In the genomic region with DNA sequence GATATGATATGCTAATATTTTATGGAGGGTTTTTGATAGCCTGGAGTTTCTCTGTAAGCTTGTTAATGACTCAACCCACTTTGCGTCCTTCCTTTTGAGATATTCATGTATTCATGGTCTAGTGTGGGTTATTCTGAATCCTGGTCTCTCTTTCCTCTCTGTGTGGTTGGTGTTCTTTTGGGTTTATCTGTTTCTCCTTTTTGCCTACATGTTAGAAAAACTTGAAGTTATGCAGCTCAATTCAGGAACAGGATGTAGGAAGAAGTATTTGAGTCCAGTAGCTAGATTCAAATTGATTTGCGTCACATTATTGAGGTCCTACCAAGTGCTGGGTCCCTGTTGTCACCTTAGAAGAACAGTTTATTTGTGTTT, we compare ENCODE assay signal across 10 cellular contexts. TPM values are rescaled to one million over a fixed set of nuclear protein-coding genes. Genes with fewer than 3 reads are reported as not detected.
A peak's percentile ranks its signal among the peaks of the same experiment; 100 is the strongest.
DNase-seq lines count a peak whose midpoint lies in the region; ATAC-seq, FAIRE-seq and TF ChIP-seq lines count a peak whose summit lies in the region.
"Had no signal": no experiment of that assay in that cellular context is flagged by ENCODE, and none has a peak within 500 bp of the region (broad histone marks: within the 10 kb centered on the region; RNA-seq: fewer than 3 reads in every experiment).

No MANE protein-coding gene starts in this region.

- no peaks in the 10 kb centered on the region for H3K9me3 Mint-ChIP-seq in CD4-positive, alpha-beta memory T cell
- peaks cover 23% of the 10 kb centered on the region for H3K9me3 Mint-ChIP-seq in nephron progenitor cell

- TF ChIP-seq EP300 in GM12878 (IDR thresholded peaks at IDR 0.05; ENCODE audit: borderline replicate concordance in 1 of 2, control insufficient read depth in 1 of 2, low read depth in 2 of 2, low read length in 2 of 2): no peak

- no peak for FAIRE-seq in GM12878 (lab: Jason Lieb, UNC)
- FAIRE-seq in urothelium cell line (lab: Jason Lieb, UNC): no peak

- TF ChIP-seq POLR2A in GM12878 (IDR thresholded peaks at IDR 0.05; ENCODE audit: low read depth, low read length) (no peak), GM18505 (IDR thresholded peaks at IDR 0.05; ENCODE audit: borderline replicate concordance, extremely low read depth, insufficient read depth, insufficient read length) (no peak)

- no peaks in the 10 kb centered on the region for H3K36me3 ChIP-seq in CD4-positive, alpha-beta memory T cell (ENCODE audit: insufficient read depth, low read length)
- no peaks in the 10 kb centered on the region for H3K36me3 ChIP-seq in GM12878 (ENCODE audit: control insufficient read depth in 2 of 2, insufficient read depth in 2 of 2, low read length in 1 of 2)
- H3K36me3 ChIP-seq: WERI-Rb-1 had no signal

- ATAC-seq in GM12878: no peak
- no peak for ATAC-seq in GM18505 (IDR thresholded peaks at IDR 0.05; ENCODE audit: unreplicated experiment)
- ATAC-seq in HG02798 (IDR thresholded peaks at IDR 0.05; ENCODE audit: poor library complexity, unreplicated experiment): no peak

- H3K4me1 Mint-ChIP-seq in CD4-positive, alpha-beta memory T cell: peaks cover 67 to 100% (median 90%) of the 10 kb centered on the region in 4 donors
- H3K4me1 Mint-ChIP-seq in nephron progenitor cell: peaks cover 52% of the 10 kb centered on the region

- no peak overlapping the region for H3K9ac ChIP-seq in GM12878 (ENCODE audit: control insufficient read depth, insufficient read depth, low read length)

- 41% methylated on average over 2 of the region's 2 CpGs for WGBS in GM12878 (ENCODE audit: insufficient coverage, insufficient replicate concordance, low lambda C conversion rate, missing lambda C conversion rate)

- TF ChIP-seq RAD21 in GM12878 (IDR thresholded peaks at IDR 0.05; ENCODE audit: insufficient read depth, low read depth, low read length): no peak

- no peaks in the 10 kb centered on the region for H3K9me3 ChIP-seq in CD4-positive, alpha-beta memory T cell (ENCODE audit: control insufficient read depth in 1 of 2, low read length in 2 of 2)
- no peaks in the 10 kb centered on the region; the same call in 2 of the 3 replicates for H3K9me3 ChIP-seq in GM12878 (replicated peaks; ENCODE audit: control insufficient read depth, insufficient read depth, low read length)

- no peak overlapping the region for H2AFZ ChIP-seq in GM12878 (ENCODE audit: control insufficient read depth, low read depth, low read length)

- H3K27me3 ChIP-seq in CD4-positive, alpha-beta memory T cell (ENCODE audit: insufficient read depth, low read length): no peaks in the 10 kb centered on the region
- no peaks in the 10 kb centered on the region for H3K27me3 ChIP-seq in GM12878 (replicated peaks in 1 of 2; ENCODE audit: control insufficient read depth in 2 of 2, insufficient read depth in 2 of 2, low read length in 1 of 2)

- RAD21 ChIA-PET in GM12878 (lab: Charles Lee; ENCODE audit: unreplicated experiment): interaction anchor here (0.6 to 13.1 kb wide), 12 partner anchors 9 to 78 kb away, joined by 3 to 187 read pairs (median 4); no protein-coding TSS in a partner anchor

- no peak for DNase-seq in CD4-positive, alpha-beta memory T cell
- DNase-seq in KG1 (lab: John Stamatoyannopoulos, UW) (peak; percentile 80), GM12878 (ENCODE audit: low read depth, low spot score) (no peak), nephron progenitor cell (no peak), urothelium cell line (ENCODE audit: low spot score) (no peak), H4 (ENCODE audit: low spot score) (no peak)
- DNase-seq: effector CD4-positive, alpha-beta T cell; WERI-Rb-1 had no signal

- H3K27me3 Mint-ChIP-seq in CD4-positive, alpha-beta memory T cell: no peaks in the 10 kb centered on the region
- H3K27me3 Mint-ChIP-seq in nephron progenitor cell (ENCODE audit: low read depth, poor library complexity): no peaks in the 10 kb centered on the region

- peaks cover 0 to 2% of the 10 kb centered on the region in 2 donors for H3K36me3 Mint-ChIP-seq in CD4-positive, alpha-beta memory T cell
- peaks cover 39% of the 10 kb centered on the region for H3K36me3 Mint-ChIP-seq in nephron progenitor cell (ENCODE audit: low read depth)

- peak overlapping the region; percentile 3 to 95 (median 89) for H3K27ac Mint-ChIP-seq in CD4-positive, alpha-beta memory T cell
- H3K27ac Mint-ChIP-seq in nephron progenitor cell: peak overlapping the region; percentile 90

- no peak overlapping the region for H3K4me3 ChIP-seq in CD4-positive, alpha-beta memory T cell (ENCODE audit: low read length in 2 of 2)
- no peak overlapping the region for H3K4me3 ChIP-seq in GM12878

- in situ Hi-C loops in GM12878 (cut with MboI): no loop called here

- H4K20me1 ChIP-seq in GM12878 (ENCODE audit: control insufficient read depth, insufficient read depth): no peaks in the 10 kb centered on the region

- no TSS peak for BruUV-seq in GM12878 (replicated peaks; lab: Mats Ljungman, UMichigan)

- peaks cover 94% of the 10 kb centered on the region for H3K4me1 ChIP-seq in CD4-positive, alpha-beta memory T cell (ENCODE audit: insufficient read depth, low read length)
- peaks cover 35% of the 10 kb centered on the region for H3K4me1 ChIP-seq in GM12878 (ENCODE audit: control insufficient read depth, insufficient read depth, low read length)

- no peaks in the 10 kb centered on the region for H3K79me2 ChIP-seq in GM12878 (ENCODE audit: control insufficient read depth, insufficient read depth, low read length)

- POLR2A ChIA-PET in CD4-positive, alpha-beta memory T cell (lab: Charles Lee; ENCODE audit: partially characterized antibody): interaction anchor here (0.8 to 6.6 kb wide), 6 partner anchors 8 to 48 kb away, joined by 3 to 68 read pairs (median 5); no protein-coding TSS in a partner anchor
- POLR2A ChIA-PET in GM12878 (lab: Charles Lee): interaction anchor here (0.8 to 11.8 kb wide), 6 partner anchors 9 to 83 kb away, joined by 3 to 158 read pairs (median 4); a partner anchor contains a TSS

- peak overlapping the region; percentile 18 for H3K27ac ChIP-seq in CD4-positive, alpha-beta memory T cell (ENCODE audit: low read depth, low read length)
- H3K27ac ChIP-seq in GM12878 (ENCODE audit: control insufficient read depth, insufficient read depth): no peak overlapping the region
- H3K27ac ChIP-seq: WERI-Rb-1 had no signal

- TF ChIP-seq CTCF in GM12878 (IDR thresholded peaks at IDR 0.05 in 2 of 3, conservative IDR thresholded peaks at IDR 0.05 in 1 of 3; ENCODE audit: control insufficient read depth in 2 of 3, extremely low read depth in 1 of 3, insufficient read depth in 1 of 3, low read depth in 3 of 3, low read length in 3 of 3) (no peak), nephron progenitor cell (IDR thresholded peaks at IDR 0.05) (no peak)

- CTCF ChIA-PET in CD4-positive, alpha-beta memory T cell (lab: Charles Lee; ENCODE audit: partially characterized antibody): interaction anchor here (1.0 to 1.9 kb wide), 4 partner anchors 12 to 48 kb away, joined by 3 to 12 read pairs (median 4); no protein-coding TSS in a partner anchor
- CTCF ChIA-PET in GM12878 (lab: Yijun Ruan, JAX): interaction anchor here (0.8 to 6.6 kb wide), 15 partner anchors 9 to 74 kb away, joined by 3 to 41 read pairs (median 4); no protein-coding TSS in a partner anchor

- intact Hi-C loops in CD4-positive, alpha-beta memory T cell (cut with micrococcal nuclease): loop anchor here (1.0 kb wide), 1 partner anchor 9 kb away; no protein-coding TSS in a partner anchor
- intact Hi-C loops in GM12878 (cut with micrococcal nuclease; ENCODE audit: unreplicated experiment): loop anchor here (1.0 to 5.0 kb wide), 3 partner anchors 20 to 83 kb away; a partner anchor contains a TSS

- SMC1A ChIA-PET in GM12878 (lab: Charles Lee; ENCODE audit: uncharacterized antibody, unreplicated experiment): interaction anchor here (0.7 to 13.7 kb wide), 15 partner anchors 9 to 81 kb away, joined by 3 to 307 read pairs (median 8); a partner anchor contains a TSS

- H3K4me3 Mint-ChIP-seq in CD4-positive, alpha-beta memory T cell: peak overlapping the region in 7 of 8 donors; percentile 31 to 76 (median 70)
- H3K4me3 Mint-ChIP-seq in nephron progenitor cell: no peak overlapping the region

- peak overlapping the region; percentile 24 for H3K4me2 ChIP-seq in GM12878 (ENCODE audit: control insufficient read depth, insufficient read depth)

TF ChIP-seq in GM12878, 131 proteins besides CTCF, POLR2A, EP300 and RAD21:
- no peak for TF ChIP-seq NRF1 (conservative IDR thresholded peaks at IDR 0.05; ENCODE audit: low read depth, low read length)
- TF ChIP-seq SMARCA5 (IDR thresholded peaks at IDR 0.05): peak; percentile 43; the same call in 1 of the 2 replicates

RNA-seq across cellular contexts. Expression of a gene that starts 28.1 kb away (rescaled TPM):
- total RNA-seq in CD4-positive, alpha-beta memory T cell: 10 to 100 TPM; 44.2 to 48.0 TPM
- polyA plus RNA-seq in CD4-positive, alpha-beta memory T cell: 100 to 1,000 TPM in 1 of 2 donors, 10 to 100 TPM in 1; 83.4 to 137 TPM
- 49.6 and 52.0 TPM in 2 replicates for total RNA-seq in GM12878 (2013; cell fraction: nucleolus; rRNA removed)
- 7.2 and 9.9 TPM in 2 replicates for total RNA-seq in GM12878 (2014; rRNA removed)
- 8.6 and 9.7 TPM in 2 replicates for total RNA-seq in GM12878 (2014; rRNA removed; fragmentation: Illumina TruSeq; extraction: Trizol)
- total RNA-seq in GM12878 (2021): 12.5 and 13.7 TPM in 2 replicates
- polyA plus RNA-seq in GM12878 (2011; ENCODE audit: low read depth): 2.1 TPM
- 23.2 and 30.5 TPM in 2 replicates for polyA plus RNA-seq in GM12878 (2011; rRNA removed)
- 39.6 and 41.5 TPM in 2 replicates for polyA plus RNA-seq in GM12878 (2011; cell fraction: cytosol; rRNA removed)
- polyA plus RNA-seq in GM12878 (2011; cell fraction: nucleus; rRNA removed): 32.7 and 36.0 TPM in 2 replicates
- polyA plus RNA-seq in GM12878 (2012): 1.5 and 2.9 TPM in 2 replicates
- 16.7 and 21.0 TPM in 2 replicates for polyA plus RNA-seq in GM12878 (2014; fragmentation: Illumina TruSeq; extraction: Trizol)
- 10 to 100 TPM in 1 of 2 experiments, 1 to 10 TPM in 1; 3.7 to 12.0 TPM for polyA plus RNA-seq in GM12878 (2014; fragmentation: Nextera tagmentation; extraction: Ambion mirVana)
- 15.4 and 15.6 TPM in 2 replicates for polyA plus RNA-seq in GM12878 (2014; rRNA removed)
- 10 to 100 TPM; 29.5 to 36.4 TPM for polyA plus RNA-seq in GM12878 (2016; fragmentation: Nextera tagmentation; extraction: Ambion mirVana)
- polyA minus RNA-seq in GM12878 (2011; rRNA and poly(A)+ RNA removed): 11.0 and 21.9 TPM in 2 replicates
- 12.0 and 15.0 TPM in 2 replicates for polyA minus RNA-seq in GM12878 (2011; cell fraction: cytosol; rRNA and poly(A)+ RNA removed)
- polyA minus RNA-seq in GM12878 (2011; cell fraction: nucleus; rRNA and poly(A)+ RNA removed): 13.4 and 19.5 TPM in 2 replicates
- total RNA-seq in H4 (2014; rRNA removed; shearing (Covaris generic)): 5.5 and 7.1 TPM in 2 replicates
